ENCODE assay signal across 8 cellular contexts in the genomic region with DNA sequence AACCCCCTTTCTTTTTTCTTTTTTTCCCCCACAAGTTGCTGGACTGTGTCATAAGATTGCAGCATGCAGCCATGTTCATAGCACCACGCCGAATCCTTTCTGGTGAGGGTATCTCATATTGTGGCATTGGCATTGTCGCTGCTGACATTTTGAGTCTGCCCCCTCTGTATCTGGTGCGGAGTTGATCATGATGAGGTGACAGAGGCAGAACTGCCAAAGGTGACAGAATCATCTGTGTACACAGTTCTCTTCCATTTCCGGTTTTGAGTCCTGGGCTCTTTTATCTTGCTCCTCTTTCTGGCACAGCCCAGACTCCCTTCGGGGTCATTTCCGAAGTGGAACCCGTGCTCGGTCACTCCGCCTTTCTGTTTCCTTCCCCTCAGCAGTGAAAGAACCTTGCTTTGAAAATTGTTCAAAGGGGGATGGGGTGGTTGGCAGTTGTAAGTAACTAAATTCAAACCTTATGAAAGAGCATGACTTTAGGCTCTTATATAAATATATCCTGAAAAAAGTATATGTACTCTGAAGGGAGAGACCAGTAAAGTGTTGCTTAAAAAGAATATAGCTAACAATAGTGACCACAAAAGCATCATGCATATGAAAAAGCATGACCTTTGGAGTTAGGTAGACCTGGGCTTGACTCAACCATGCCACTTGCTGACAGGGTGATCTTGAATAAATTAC. TPM values are rescaled to one million over a fixed set of nuclear protein-coding genes. Genes with fewer than 3 reads are reported as not detected.
DNase-seq lines count a peak whose midpoint lies in the region; ATAC-seq, FAIRE-seq and TF ChIP-seq lines count a peak whose summit lies in the region.

No MANE protein-coding gene starts in this region.

- CTCF ChIA-PET in HEK293T (lab: Yijun Ruan, JAX), result interaction anchor here (1.0 kb wide), 1 partner anchor 727 kb away, joined by 4 read pairs; no protein-coding TSS in a partner anchor

- peak; percentile 2 for DNase-seq in activated T-cell treated with anti-CD3 and anti-CD28 coated beads for 24 hours (ENCODE audit: low read depth)
- DNase-seq in activated T-cell treated with anti-CD3 and anti-CD28 coated beads for 4 hours, result no peak
- DNase-seq in activated naive CD4-positive, alpha-beta T cell treated with anti-CD3 and anti-CD28 coated beads, Interleukin-2, amount 50 U/mL, for 72 hours (ENCODE audit: low spot score in 2 of 2), result peak; percentile 35 to 54
- peak; percentile 0 for DNase-seq in stimulated activated CD4-positive, alpha-beta T cell treated with anti-CD3 and anti-CD28 coated beads, Interleukin-12 subunit alpha, Interleukin-12 subunit beta, amount 100 ng/mL, for 4 hours
- DNase-seq in islet precursor cell, result no peak
- DNase-seq in HEK293T (ENCODE audit: extremely low spot score), result no peak
- no peak for DNase-seq in urothelium cell line (ENCODE audit: low spot score)

- peak; percentile 78 for ATAC-seq in HG03520 (IDR thresholded peaks at IDR 0.05; ENCODE audit: unreplicated experiment)
- ATAC-seq in activated naive CD4-positive, alpha-beta T cell treated with anti-CD3 and anti-CD28 coated beads, Interleukin-2, amount 50 U/mL, for 72 hours, result peak; percentile 98 to 99

- H3K27ac Mint-ChIP-seq in activated naive CD4-positive, alpha-beta T cell treated with anti-CD3 and anti-CD28 coated beads, Interleukin-2, amount 50 U/mL, for 72 hours, result peak overlapping the region; percentile 37 to 73

- H3K36me3 Mint-ChIP-seq in activated naive CD4-positive, alpha-beta T cell treated with anti-CD3 and anti-CD28 coated beads, Interleukin-2, amount 50 U/mL, for 72 hours, result no peaks in the 10 kb centered on the region

- POLR2A ChIA-PET in HEK293T (lab: Yijun Ruan, JAX), result no interaction called here

- H3K9me3 Mint-ChIP-seq in activated naive CD4-positive, alpha-beta T cell treated with anti-CD3 and anti-CD28 coated beads, Interleukin-2, amount 50 U/mL, for 72 hours, result no peaks in the 10 kb centered on the region

- no peak for FAIRE-seq in urothelium cell line (lab: Jason Lieb, UNC)

TF ChIP-seq in HEK293T, 16 proteins besides CTCF, POLR2A, EP300 and RAD21:
- TF ChIP-seq HDGF (IDR thresholded peaks at IDR 0.05; ENCODE audit: borderline replicate concordance), result no peak
- TF ChIP-seq SUZ12 (IDR thresholded peaks at IDR 0.05), result no peak
- no peak for TF ChIP-seq BHLHE40 (IDR thresholded peaks at IDR 0.05; ENCODE audit: borderline replicate concordance)
- no peak for TF ChIP-seq CTBP1 (IDR thresholded peaks at IDR 0.05; ENCODE audit: borderline replicate concordance)
- TF ChIP-seq FOXA1 (IDR thresholded peaks at IDR 0.05), result no peak
- TF ChIP-seq FOXK2 (IDR thresholded peaks at IDR 0.05), result no peak
- no peak for TF ChIP-seq LEF1 (IDR thresholded peaks at IDR 0.05; ENCODE audit: borderline replicate concordance)

RNA-seq across cellular contexts. Expression of a gene that starts 55.0 kb away (rescaled TPM):
- 10 to 100 TPM; 16.9 to 25.0 TPM for total RNA-seq in activated naive CD4-positive, alpha-beta T cell treated with anti-CD3 and anti-CD28 coated beads, Interleukin-2, amount 50 U/mL, for 72 hours

Comparison
In these comparisons a context has a peak if more than half of its experiments do, and no peak if none do; other contexts are left out.
1. DNase-seq: peak in activated T-cell treated with anti-CD3 and anti-CD28 coated beads for 24 hours (single experiment), activated naive CD4-positive, alpha-beta T cell treated with anti-CD3 and anti-CD28 coated beads, Interleukin-2, amount 50 U/mL, for 72 hours (2 of 2) and stimulated activated CD4-positive, alpha-beta T cell treated with anti-CD3 and anti-CD28 coated beads, Interleukin-12 subunit alpha, Interleukin-12 subunit beta, amount 100 ng/mL, for 4 hours (single experiment); none in activated T-cell treated with anti-CD3 and anti-CD28 coated beads for 4 hours (single experiment), islet precursor cell (single experiment), HEK293T (single experiment) and urothelium cell line (single experiment).